Comparison of ENCODE assay signal across 1 cellular context in the genomic region with DNA sequence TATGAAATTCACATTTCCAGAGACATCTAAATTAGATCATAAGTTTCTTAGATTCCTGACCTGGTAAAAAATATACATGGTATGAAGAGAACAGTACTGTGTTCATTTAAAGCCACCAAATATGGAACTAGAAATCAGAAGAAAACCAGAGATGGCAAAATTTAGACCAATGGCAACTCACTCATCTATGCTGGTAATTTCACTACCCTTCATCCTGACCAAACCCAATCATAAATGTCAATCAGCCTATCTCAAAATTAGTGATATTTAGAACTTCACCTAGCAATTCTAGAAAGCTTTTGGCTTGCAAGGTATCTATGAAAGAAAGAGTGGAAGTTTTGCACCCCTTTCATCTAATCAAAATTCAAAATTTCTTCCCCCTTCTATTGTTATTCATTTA.
TF ChIP-seq lines count a peak whose summit lies in the region.

No MANE protein-coding gene starts in this region.

TF ChIP-seq in HepG2, 621 proteins besides CTCF, POLR2A, EP300 and RAD21 (continued from another document):
- TF ChIP-seq, protein P1, sequence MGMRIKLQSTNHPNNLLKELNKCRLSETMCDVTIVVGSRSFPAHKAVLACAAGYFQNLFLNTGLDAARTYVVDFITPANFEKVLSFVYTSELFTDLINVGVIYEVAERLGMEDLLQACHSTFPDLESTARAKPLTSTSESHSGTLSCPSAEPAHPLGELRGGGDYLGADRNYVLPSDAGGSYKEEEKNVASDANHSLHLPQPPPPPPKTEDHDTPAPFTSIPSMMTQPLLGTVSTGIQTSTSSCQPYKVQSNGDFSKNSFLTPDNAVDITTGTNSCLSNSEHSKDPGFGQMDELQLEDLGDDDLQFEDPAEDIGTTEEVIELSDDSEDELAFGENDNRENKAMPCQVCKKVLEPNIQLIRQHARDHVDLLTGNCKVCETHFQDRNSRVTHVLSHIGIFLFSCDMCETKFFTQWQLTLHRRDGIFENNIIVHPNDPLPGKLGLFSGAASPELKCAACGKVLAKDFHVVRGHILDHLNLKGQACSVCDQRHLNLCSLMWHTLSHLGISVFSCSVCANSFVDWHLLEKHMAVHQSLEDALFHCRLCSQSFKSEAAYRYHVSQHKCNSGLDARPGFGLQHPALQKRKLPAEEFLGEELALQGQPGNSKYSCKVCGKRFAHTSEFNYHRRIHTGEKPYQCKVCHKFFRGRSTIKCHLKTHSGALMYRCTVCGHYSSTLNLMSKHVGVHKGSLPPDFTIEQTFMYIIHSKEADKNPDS (CRISPR knock-in tag; IDR thresholded peaks at IDR 0.05): no peak
- TF ChIP-seq HNRNPUL1 (IDR thresholded peaks at IDR 0.05; ENCODE audit: low read depth, low read length): no peak
- no peak for TF ChIP-seq SP5 (CRISPR knock-in tag; IDR thresholded peaks at IDR 0.05; ENCODE audit: borderline replicate concordance, low read depth)
- no peak for TF ChIP-seq ONECUT2 (CRISPR knock-in tag; IDR thresholded peaks at IDR 0.05)
- TF ChIP-seq, protein P2, sequence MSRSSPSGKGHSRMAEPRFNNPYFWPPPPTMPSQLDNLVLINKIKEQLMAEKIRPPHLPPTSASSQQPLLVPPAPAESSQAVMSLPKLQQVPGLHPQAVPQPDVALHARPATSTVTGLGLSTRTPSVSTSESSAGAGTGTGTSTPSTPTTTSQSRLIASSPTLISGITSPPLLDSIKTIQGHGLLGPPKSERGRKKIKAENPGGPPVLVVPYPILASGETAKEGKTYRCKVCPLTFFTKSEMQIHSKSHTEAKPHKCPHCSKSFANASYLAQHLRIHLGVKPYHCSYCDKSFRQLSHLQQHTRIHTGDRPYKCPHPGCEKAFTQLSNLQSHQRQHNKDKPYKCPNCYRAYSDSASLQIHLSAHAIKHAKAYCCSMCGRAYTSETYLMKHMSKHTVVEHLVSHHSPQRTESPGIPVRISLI (CRISPR knock-in tag; IDR thresholded peaks at IDR 0.05; ENCODE audit: borderline replicate concordance): no peak
- TF ChIP-seq SOX13 (IDR thresholded peaks at IDR 0.05): no peak
- no peak for TF ChIP-seq SOX13 (CRISPR knock-in tag; conservative IDR thresholded peaks at IDR 0.05 in 1 of 2, IDR thresholded peaks at IDR 0.05 in 1 of 2)
- no peak for TF ChIP-seq NR2F6 (IDR thresholded peaks at IDR 0.05)
- TF ChIP-seq NR2F6 (CRISPR knock-in tag; IDR thresholded peaks at IDR 0.05): no peak
- TF ChIP-seq, protein P3, sequence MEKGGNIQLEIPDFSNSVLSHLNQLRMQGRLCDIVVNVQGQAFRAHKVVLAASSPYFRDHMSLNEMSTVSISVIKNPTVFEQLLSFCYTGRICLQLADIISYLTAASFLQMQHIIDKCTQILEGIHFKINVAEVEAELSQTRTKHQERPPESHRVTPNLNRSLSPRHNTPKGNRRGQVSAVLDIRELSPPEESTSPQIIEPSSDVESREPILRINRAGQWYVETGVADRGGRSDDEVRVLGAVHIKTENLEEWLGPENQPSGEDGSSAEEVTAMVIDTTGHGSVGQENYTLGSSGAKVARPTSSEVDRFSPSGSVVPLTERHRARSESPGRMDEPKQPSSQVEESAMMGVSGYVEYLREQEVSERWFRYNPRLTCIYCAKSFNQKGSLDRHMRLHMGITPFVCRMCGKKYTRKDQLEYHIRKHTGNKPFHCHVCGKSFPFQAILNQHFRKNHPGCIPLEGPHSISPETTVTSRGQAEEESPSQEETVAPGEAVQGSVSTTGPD (CRISPR knock-in tag; IDR thresholded peaks at IDR 0.05): no peak
- TF ChIP-seq ZNF367 (CRISPR knock-in tag; IDR thresholded peaks at IDR 0.05; ENCODE audit: borderline replicate concordance): no peak
